16 cellular contexts compared by ENCODE assay signal in genomic region chr1:107390076-107390420, GRCh38.
DNase-seq lines count a peak whose midpoint lies in the region; ATAC-seq and TF ChIP-seq lines count a peak whose summit lies in the region.
"Had no signal": no experiment of that assay in that cellular context is flagged by ENCODE, and none has a peak within 500 bp of the region (broad histone marks: within the 10 kb centered on the region; RNA-seq: fewer than 3 reads in every experiment).

No MANE protein-coding gene starts in this region.

- H3K4me1 ChIP-seq in DOHH2 (ENCODE audit: control insufficient read depth, low read length) (peaks cover 31% of the 10 kb centered on the region), GM23248 (ENCODE audit: insufficient read depth) (peaks cover 10% of the 10 kb centered on the region; the same call in 1 of the 2 replicates), neural progenitor cell (peaks cover 21% of the 10 kb centered on the region)
- H3K4me1 ChIP-seq: BE2C had no signal

- no peak overlapping the region for H3K4me3 Mint-ChIP-seq in neural progenitor cell
- H3K4me3 Mint-ChIP-seq: CD4-positive, alpha-beta memory T cell had no signal

- H3K36me3 ChIP-seq in DOHH2 (ENCODE audit: control insufficient read depth, low read length) (peaks cover 9% of the 10 kb centered on the region; the same call in 1 of the 2 replicates), GM23248 (ENCODE audit: low read depth) (no peaks in the 10 kb centered on the region), neural progenitor cell (no peaks in the 10 kb centered on the region)
- H3K36me3 ChIP-seq: BE2C had no signal

- H3K79me2 ChIP-seq in DOHH2 (ENCODE audit: control insufficient read depth, low read length) (no peaks in the 10 kb centered on the region), GM23248 (ENCODE audit: insufficient read depth) (no peaks in the 10 kb centered on the region), neural progenitor cell (ENCODE audit: low read depth) (no peaks in the 10 kb centered on the region)

- H2AFZ ChIP-seq in GM23248 (peak overlapping the region; percentile 71), neural progenitor cell (replicated peaks) (peak overlapping the region; percentile 39)
- H2AFZ ChIP-seq: PC-9 had no signal

- H3K9me3 ChIP-seq in DOHH2 (ENCODE audit: control insufficient read depth, insufficient read depth, low read length) = peaks cover 12% of the 10 kb centered on the region
- H3K9me3 ChIP-seq in GM23248 (ENCODE audit: low read depth) = no peaks in the 10 kb centered on the region
- no peaks in the 10 kb centered on the region for H3K9me3 ChIP-seq in neural progenitor cell (ENCODE audit: low read depth)
- H3K9me3 ChIP-seq: BE2C had no signal

- H3K27ac ChIP-seq in DOHH2 (ENCODE audit: low read depth, low read length) (peak overlapping the region; percentile 78), GM23248 (no peak overlapping the region), neural progenitor cell (no peak overlapping the region)
- H3K27ac ChIP-seq: HL-60, PC-9 had no signal

- peaks cover 17% of the 10 kb centered on the region for H3K4me1 Mint-ChIP-seq in neural progenitor cell
- H3K4me1 Mint-ChIP-seq: CD4-positive, alpha-beta memory T cell had no signal

- H3K9me2 ChIP-seq in DOHH2 (replicated peaks; ENCODE audit: control insufficient read depth, low read length) (no peaks in the 10 kb centered on the region), GM23248 (ENCODE audit: insufficient read depth) (no peaks in the 10 kb centered on the region)

- H3K27ac Mint-ChIP-seq in neural progenitor cell = no peak overlapping the region
- H3K27ac Mint-ChIP-seq: CD4-positive, alpha-beta memory T cell had no signal

- H3K9ac ChIP-seq in GM23248 = peak overlapping the region; percentile 41
- no peak overlapping the region for H3K9ac ChIP-seq in neural progenitor cell

- H3K4me2 ChIP-seq in DOHH2 (ENCODE audit: low read length) (peak overlapping the region; percentile 79), GM23248 (ENCODE audit: unreplicated experiment) (peak overlapping the region; percentile 55), neural progenitor cell (no peak overlapping the region)
- H3K4me2 ChIP-seq: PC-9 had no signal

- TF ChIP-seq CTCF in DOHH2 (IDR thresholded peaks at IDR 0.05; ENCODE audit: low read depth, low read length, poor library complexity, severe bottlenecking) = no peak
- no peak for TF ChIP-seq CTCF in neural progenitor cell (IDR thresholded peaks at IDR 0.05)

- H3K27me3 ChIP-seq in DOHH2 (ENCODE audit: control insufficient read depth, low read length) (no peaks in the 10 kb centered on the region), GM23248 (replicated peaks; ENCODE audit: insufficient read depth) (no peaks in the 10 kb centered on the region), neural progenitor cell (no peaks in the 10 kb centered on the region)
- H3K27me3 ChIP-seq: BE2C had no signal

- in situ Hi-C loops in GM23248 (cut with MboI) = no loop called here

- 21 to 36% methylated on average over 2 of the region's 2 CpGs for WGBS in GM23248 (ENCODE audit: low coverage in 1 of 2, low lambda C conversion rate in 2 of 2, missing lambda C conversion rate in 2 of 2), 2 experiments

- H3K27me3 Mint-ChIP-seq in neural progenitor cell (ENCODE audit: insufficient read depth, low read depth) = no peaks in the 10 kb centered on the region

- ATAC-seq in GM21786 (IDR thresholded peaks at IDR 0.05; ENCODE audit: unreplicated experiment) = no peak

- no peaks in the 10 kb centered on the region for H3K9me3 Mint-ChIP-seq in neural progenitor cell

- H3F3A ChIP-seq in DOHH2 (ENCODE audit: control insufficient read depth, insufficient read depth) (no peaks in the 10 kb centered on the region), GM23248 (ENCODE audit: insufficient read depth) (no peaks in the 10 kb centered on the region), neural progenitor cell (ENCODE audit: low read depth) (no peaks in the 10 kb centered on the region)

- no peaks in the 10 kb centered on the region for H4K20me1 ChIP-seq in DOHH2 (ENCODE audit: control insufficient read depth, insufficient read depth, low read depth, low read length)
- H4K20me1 ChIP-seq in GM23248 (ENCODE audit: insufficient read depth) = no peaks in the 10 kb centered on the region
- H4K20me1 ChIP-seq in neural progenitor cell (ENCODE audit: low read depth) = no peaks in the 10 kb centered on the region

- no peaks in the 10 kb centered on the region for H3K36me3 Mint-ChIP-seq in neural progenitor cell
- H3K36me3 Mint-ChIP-seq: CD4-positive, alpha-beta memory T cell had no signal

- peak overlapping the region; percentile 65 for H3K4me3 ChIP-seq in DOHH2 (ENCODE audit: low read length)
- H3K4me3 ChIP-seq in GM23248 = peak overlapping the region; percentile 38
- no peak overlapping the region for H3K4me3 ChIP-seq in neural progenitor cell
- H3K4me3 ChIP-seq: PC-9 had no signal

- peak; percentile 64 for DNase-seq in GM23248
- peak; percentile 16 for DNase-seq in epidermal melanocyte (ENCODE audit: insufficient read length, low spot score)
- no peak for DNase-seq in neural progenitor cell (ENCODE audit: low spot score)
- DNase-seq in dermis blood vessel endothelial cell = no peak
- no peak for DNase-seq in NCI-H524 treated with DMSO at 0.1 percent for 48 hours (lab: John Stamatoyannopoulos, UW)
- DNase-seq in stimulated activated CD4-positive, alpha-beta T cell treated with anti-CD3 and anti-CD28 coated beads, Interleukin-4, amount 100 ng/mL, for 4 hours = no peak
- DNase-seq: BE2C; CD4-positive, alpha-beta memory T cell; DMS79 treated with DMSO at 0.1 percent for 48 hours; GF-D8; NCI-H345; NCI-H69; PC-9 had no signal

Comparison
In these comparisons a context has a peak if more than half of its experiments do, and no peak if none do; other contexts are left out.
1. DNase-seq: peak in GM23248 (single experiment) and epidermal melanocyte (single experiment); none in neural progenitor cell (single experiment), dermis blood vessel endothelial cell (single experiment), NCI-H524 treated with DMSO at 0.1 percent for 48 hours (single experiment) and stimulated activated CD4-positive, alpha-beta T cell treated with anti-CD3 and anti-CD28 coated beads, Interleukin-4, amount 100 ng/mL, for 4 hours (0 of 2).